9 cellular contexts compared by ENCODE assay signal in the genomic region with DNA sequence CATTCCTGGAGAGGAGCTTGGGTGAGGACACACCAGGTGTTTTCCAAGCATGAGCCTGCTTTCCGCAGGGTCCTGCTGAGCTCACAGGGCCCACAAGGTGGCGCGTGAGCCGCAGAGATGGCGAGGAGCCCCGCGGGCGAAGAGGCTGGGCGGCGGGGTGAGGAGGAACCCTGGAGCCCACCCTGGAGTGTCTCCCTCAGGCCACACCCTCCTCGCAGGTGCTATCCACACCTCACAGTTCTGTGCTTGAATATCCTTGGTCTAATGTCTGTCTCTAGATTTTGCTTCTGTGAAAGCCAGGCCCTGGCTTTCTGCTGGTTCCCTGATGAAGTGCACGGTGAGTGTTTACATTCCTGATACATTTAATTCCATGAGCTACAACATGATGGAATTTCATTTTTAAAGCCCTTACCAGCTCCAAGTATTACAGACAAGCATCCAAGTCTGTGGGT.
DNase-seq lines count a peak whose midpoint lies in the region; ATAC-seq, FAIRE-seq and TF ChIP-seq lines count a peak whose summit lies in the region.
"Had no signal": no experiment of that assay in that cellular context is flagged by ENCODE, and none has a peak within 500 bp of the region (broad histone marks: within the 10 kb centered on the region; RNA-seq: fewer than 3 reads in every experiment).

No MANE protein-coding gene starts in this region.

- no peak overlapping the region for H3K27ac ChIP-seq in breast epithelium

- BruUV-seq in MCF 10A (replicated peaks; lab: Mats Ljungman, UMichigan) = no TSS peak

- H3K27ac Mint-ChIP-seq in MCF 10A (ENCODE audit: low read depth, unreplicated experiment) (no peak overlapping the region), neural crest cell (ENCODE audit: unreplicated experiment) (no peak overlapping the region)

- no peaks in the 10 kb centered on the region for H3K27me3 Mint-ChIP-seq in MCF 10A (ENCODE audit: insufficient read depth, unreplicated experiment)
- H3K27me3 Mint-ChIP-seq in neural crest cell (ENCODE audit: low read depth) = no peaks in the 10 kb centered on the region

- H3K4me3 ChIP-seq in breast epithelium (no peak overlapping the region), MG63 (peak overlapping the region; percentile 7; the same call in 1 of the 2 replicates), bronchial epithelial cell (ENCODE audit: low read depth, low read length) (no peak overlapping the region)

- H3K36me3 ChIP-seq in breast epithelium = no peaks in the 10 kb centered on the region
- H3K36me3 ChIP-seq in MG63 = no peaks in the 10 kb centered on the region
- H3K36me3 ChIP-seq in bronchial epithelial cell (ENCODE audit: control insufficient read depth, insufficient read depth, low read length) = no peaks in the 10 kb centered on the region

- intact Hi-C loops in MCF 10A (cut with micrococcal nuclease) (loop anchor here (1.0 kb wide), 2 partner anchors 188 to 642 kb away; no protein-coding TSS in a partner anchor), breast epithelium (cut with DNase I; ENCODE audit: low total_unique reads) (no loop called here)

- FAIRE-seq in bronchial epithelial cell (lab: Jason Lieb, UNC) = no peak

- no peaks in the 10 kb centered on the region for H3K4me1 ChIP-seq in breast epithelium

- H3K9me3 ChIP-seq in breast epithelium (no peaks in the 10 kb centered on the region), MG63 (no peaks in the 10 kb centered on the region)

- no peak for DNase-seq in MCF 10A (ENCODE audit: unreplicated experiment)
- DNase-seq in breast epithelium (ENCODE audit: low spot score in 2 of 2) = no peak
- DNase-seq in MG63 = peak; percentile 18
- no peak for DNase-seq in bronchial epithelial cell (ENCODE audit: low read depth)
- DNase-seq in neural crest cell (ENCODE audit: low read depth, low spot score) = peak; percentile 42
- DNase-seq in epidermal melanocyte (ENCODE audit: insufficient read length, low spot score) = no peak
- DNase-seq in H4 (ENCODE audit: low spot score) = no peak

- H3K9me3 Mint-ChIP-seq in MCF 10A (ENCODE audit: unreplicated experiment) (peaks cover 8% of the 10 kb centered on the region), neural crest cell (peaks cover 5% of the 10 kb centered on the region)

- POLR2A ChIA-PET in MCF 10A (lab: Yijun Ruan, JAX) = no interaction called here

- H3K4me3 Mint-ChIP-seq in MCF 10A (ENCODE audit: unreplicated experiment) (no peak overlapping the region), neural crest cell (no peak overlapping the region)

- TF ChIP-seq CTCF in MCF 10A (IDR thresholded peaks at IDR 0.05; ENCODE audit: unreplicated experiment) = peak; percentile 70
- TF ChIP-seq CTCF in breast epithelium (IDR thresholded peaks at IDR 0.05) = peak in 1 of 3 donors; percentile 36
- peak; percentile 42 for TF ChIP-seq CTCF in bronchial epithelial cell (IDR thresholded peaks at IDR 0.05; ENCODE audit: insufficient read depth, low read length, severe bottlenecking)
- TF ChIP-seq CTCF in neural crest cell (conservative IDR thresholded peaks at IDR 0.05) = peak; percentile 67

- H3K36me3 Mint-ChIP-seq in MCF 10A (ENCODE audit: insufficient read depth, unreplicated experiment) (no peaks in the 10 kb centered on the region), neural crest cell (ENCODE audit: low read depth) (no peaks in the 10 kb centered on the region)

- no peak for TF ChIP-seq POLR2A in breast epithelium (IDR thresholded peaks at IDR 0.05)

- CTCF ChIA-PET in MCF 10A (lab: Yijun Ruan, JAX) = interaction anchor here (0.6 to 1.3 kb wide), 2 partner anchors 13 to 331 kb away, joined by 3 to 4 read pairs; no protein-coding TSS in a partner anchor

- no peak for ATAC-seq in HG03520 (IDR thresholded peaks at IDR 0.05; ENCODE audit: unreplicated experiment)
- ATAC-seq: left colon had no signal

- H3K27me3 ChIP-seq in breast epithelium (no peaks in the 10 kb centered on the region), MG63 (no peaks in the 10 kb centered on the region), bronchial epithelial cell (ENCODE audit: control insufficient read depth, insufficient read depth, low read length) (no peaks in the 10 kb centered on the region)

- H3K4me1 Mint-ChIP-seq in MCF 10A (ENCODE audit: insufficient read depth, unreplicated experiment) (no peaks in the 10 kb centered on the region), neural crest cell (no peaks in the 10 kb centered on the region)

Comparison
In these comparisons a context has a peak if more than half of its experiments do, and no peak if none do; other contexts are left out.
1. DNase-seq: peak in MG63 (single experiment) and neural crest cell (single experiment); none in MCF 10A (single experiment), breast epithelium (0 of 2), bronchial epithelial cell (single experiment), epidermal melanocyte (single experiment) and H4 (single experiment).